In the genomic region with DNA sequence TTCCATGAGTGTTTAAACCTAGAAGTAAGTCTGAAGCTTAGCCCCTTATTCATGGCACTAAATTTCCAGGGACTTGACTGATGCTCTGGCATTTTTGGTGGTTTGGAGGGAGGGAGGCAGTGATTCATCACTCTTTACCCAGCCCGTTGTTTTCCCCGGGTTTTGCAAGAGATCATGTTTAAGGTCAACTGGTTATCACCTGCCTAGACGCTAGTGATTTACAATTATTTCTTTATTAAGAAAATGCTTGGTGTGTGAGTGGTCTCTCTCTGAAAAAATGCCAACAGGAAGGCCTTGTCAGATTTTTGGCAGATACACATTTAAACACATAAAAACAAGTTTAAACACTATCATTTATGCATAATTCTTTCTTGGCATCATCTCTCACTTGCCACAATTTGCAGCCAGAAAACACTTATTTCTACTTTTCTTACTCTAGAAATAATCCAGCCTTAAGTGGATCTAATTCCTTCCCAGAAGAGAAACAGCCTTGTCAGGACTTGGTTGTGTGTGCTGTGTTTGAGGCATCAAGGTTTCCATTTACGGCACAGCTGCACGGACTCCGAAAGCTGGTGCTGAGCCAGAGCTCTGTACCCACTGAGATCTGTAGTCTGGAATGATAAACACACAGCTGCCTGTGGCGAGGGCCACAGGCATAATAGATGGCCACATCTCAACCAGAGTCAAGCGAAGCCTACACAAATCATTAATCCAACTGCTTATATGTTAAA, we compare ENCODE assay signal across 8 cellular contexts.
A peak's percentile ranks its signal among the peaks of the same experiment; 100 is the strongest.
DNase-seq lines count a peak whose midpoint lies in the region; ATAC-seq lines count a peak whose summit lies in the region.

No MANE protein-coding gene starts in this region.

- peak; percentile 25 for DNase-seq in HT-29 (ENCODE audit: low spot score)
- peak; percentile 78 to 87 for DNase-seq in SHP77 (lab: John Stamatoyannopoulos, UW)
- peak; percentile 93 for DNase-seq in fibroblast of the conjunctiva (ENCODE audit: low read depth)
- DNase-seq in nucleus accumbens (lab: John Stamatoyannopoulos, UW): peak in 52 of 56 donors; percentile 4 to 87 (median 66)
- DNase-seq in SKM-1 treated with dmso at 0.1 percent for 144 hours (lab: John Stamatoyannopoulos, UW; ENCODE audit: unreplicated experiment): no peak

- ATAC-seq in HG02870 (IDR thresholded peaks at IDR 0.05; ENCODE audit: unreplicated experiment) (no peak), GM21723 (IDR thresholded peaks at IDR 0.05; ENCODE audit: unreplicated experiment) (no peak)
- no peak for ATAC-seq in activated CD4-positive, CD25-positive, alpha-beta regulatory T cell treated with anti-CD3 and anti-CD28 coated beads, Interleukin-2, amount 50 U/mL, for 24 hours
